Comparison of ENCODE assay signal across 11 cellular contexts in genomic region chr1:205569411-205570172, GRCh38.
DNase-seq lines count a peak whose midpoint lies in the region; ATAC-seq, FAIRE-seq and TF ChIP-seq lines count a peak whose summit lies in the region.
"Had no signal": no experiment of that assay in that cellular context is flagged by ENCODE, and none has a peak within 500 bp of the region (broad histone marks: within the 10 kb centered on the region; RNA-seq: fewer than 3 reads in every experiment).

No MANE protein-coding gene starts in this region.

- no peak for TF ChIP-seq POLR2A in H1 (IDR thresholded peaks at IDR 0.05; ENCODE audit: control extremely low read depth in 1 of 2, low read depth in 2 of 2, low read length in 2 of 2)

- no peak overlapping the region for H2BK120ac ChIP-seq in H1 (replicated peaks; ENCODE audit: low read depth, low read length)

- no peaks in the 10 kb centered on the region for H3K9me3 Mint-ChIP-seq in nephron progenitor cell
- H3K9me3 Mint-ChIP-seq in CD4-positive, alpha-beta T cell = no peaks in the 10 kb centered on the region

- TF ChIP-seq EP300 in H1 (IDR thresholded peaks at IDR 0.05; ENCODE audit: borderline replicate concordance in 1 of 2, low read depth in 2 of 2, low read length in 2 of 2) = no peak

- no peak overlapping the region for H3K27ac Mint-ChIP-seq in nephron progenitor cell
- no peak overlapping the region for H3K27ac Mint-ChIP-seq in CD4-positive, alpha-beta T cell

- no peak overlapping the region for H3K18ac ChIP-seq in H1 (ENCODE audit: extremely low read depth, low read length)

- H3K14ac ChIP-seq in H1 (ENCODE audit: insufficient read length) = no peak overlapping the region

- peaks cover 23% of the 10 kb centered on the region for H3K4me1 Mint-ChIP-seq in nephron progenitor cell
- H3K4me1 Mint-ChIP-seq in CD4-positive, alpha-beta T cell (ENCODE audit: low read depth) = no peaks in the 10 kb centered on the region

- H3K9me3 ChIP-seq in cardiac muscle cell (ENCODE audit: low read depth) (no peaks in the 10 kb centered on the region), H1 (ENCODE audit: insufficient read depth in 2 of 2, low read depth in 1 of 2, low read length in 1 of 2) (no peaks in the 10 kb centered on the region)
- H3K9me3 ChIP-seq in CD4-positive, alpha-beta T cell (ENCODE audit: control insufficient read depth, low read length) = no peaks in the 10 kb centered on the region

- H2AFZ ChIP-seq in H1 (ENCODE audit: low read length) = no peak overlapping the region

- no peak for FAIRE-seq in H1 (lab: Jason Lieb, UNC)

- H3K4me1 ChIP-seq in cardiac muscle cell (ENCODE audit: low read depth) (peaks cover 6% of the 10 kb centered on the region), H1 (replicated peaks in 1 of 4; ENCODE audit: control insufficient read depth in 3 of 4, insufficient read depth in 4 of 4, low read length in 3 of 4) (peaks cover 1 to 15% (median 6%) of the 10 kb centered on the region in 4 experiments)

- H3K4me3 Mint-ChIP-seq in nephron progenitor cell = peak overlapping the region; percentile 67
- no peak overlapping the region for H3K4me3 Mint-ChIP-seq in CD4-positive, alpha-beta T cell

- H3K27me3 ChIP-seq in cardiac muscle cell = peaks cover 74% of the 10 kb centered on the region
- H3K27me3 ChIP-seq in H1 (replicated peaks in 1 of 4; ENCODE audit: control insufficient read depth in 3 of 4, extremely low read depth in 1 of 4, insufficient read depth in 3 of 4, low read length in 3 of 4) = peaks cover 20 to 41% (median 38%) of the 10 kb centered on the region in 4 experiments
- H3K27me3 ChIP-seq in CD4-positive, alpha-beta T cell (ENCODE audit: control insufficient read depth, insufficient read depth, low read length) = peaks cover 59% of the 10 kb centered on the region

- H4K8ac ChIP-seq in H1 (ENCODE audit: extremely low read depth, insufficient read depth, low read length) = no peak overlapping the region

- no peaks in the 10 kb centered on the region for H3K79me1 ChIP-seq in H1 (ENCODE audit: low read depth, low read length)

- no peak overlapping the region; the same call in 1 of the 2 replicates for H2BK15ac ChIP-seq in H1 (ENCODE audit: low read length)

- no peak overlapping the region for H4K91ac ChIP-seq in H1 (replicated peaks; ENCODE audit: insufficient read length, low read length)

- H3K56ac ChIP-seq in H1 (replicated peaks; ENCODE audit: insufficient read length, low read depth, low read length) = no peak overlapping the region

- no peak overlapping the region for H3K9ac ChIP-seq in H1 (replicated peaks in 1 of 4; ENCODE audit: extremely low read depth in 1 of 4, low read depth in 3 of 4, low read length in 3 of 4)

- H3K27me3 Mint-ChIP-seq in nephron progenitor cell (ENCODE audit: low read depth, poor library complexity) = peaks cover 90% of the 10 kb centered on the region
- peaks cover 62% of the 10 kb centered on the region for H3K27me3 Mint-ChIP-seq in CD4-positive, alpha-beta T cell

- no peak for TF ChIP-seq RAD21 in H1 (IDR thresholded peaks at IDR 0.05 in 1 of 2, conservative IDR thresholded peaks at IDR 0.05 in 1 of 2; ENCODE audit: low read depth in 2 of 2, low read length in 2 of 2)

- peak in 1 of 2 donors; percentile 23 for DNase-seq in cardiac muscle cell (ENCODE audit: low read depth in 1 of 2, low spot score in 1 of 2)
- no peak for DNase-seq in cardiac septum (ENCODE audit: low spot score)
- DNase-seq in H1 (ENCODE audit: low read depth in 1 of 2, low spot score in 2 of 2) = peak in 1 of 2 experiments; percentile 53
- peak; percentile 42 for DNase-seq in nephron progenitor cell
- no peak for DNase-seq in activated CD4-positive, alpha-beta T cell treated with anti-CD3 and anti-CD28 coated beads for 48 hours
- no peak for DNase-seq in GOT3 (lab: John Stamatoyannopoulos, UW)
- no peak for DNase-seq in CD4-positive, alpha-beta T cell
- DNase-seq: IMR-90, NCI-H446 had no signal

- H3K23ac ChIP-seq in H1 (ENCODE audit: insufficient read length) = no peak overlapping the region

- peaks cover 4% of the 10 kb centered on the region; the same call in 1 of the 2 replicates for H3K23me2 ChIP-seq in H1 (ENCODE audit: low read depth, low read length)

- H3K36me3 Mint-ChIP-seq in nephron progenitor cell (ENCODE audit: low read depth) = no peaks in the 10 kb centered on the region
- H3K36me3 Mint-ChIP-seq in CD4-positive, alpha-beta T cell (ENCODE audit: low read depth) = no peaks in the 10 kb centered on the region

- ATAC-seq in CD4-positive, alpha-beta T cell (ENCODE audit: poor library complexity) = no peak
- no peak for ATAC-seq in GM18907 (IDR thresholded peaks at IDR 0.05; ENCODE audit: unreplicated experiment)

- no peak overlapping the region for H2BK20ac ChIP-seq in H1 (ENCODE audit: low read length)

- H4K20me1 ChIP-seq in H1 (replicated peaks in 1 of 2; ENCODE audit: control insufficient read depth in 1 of 2, insufficient read depth in 2 of 2, low read length in 2 of 2) = no peaks in the 10 kb centered on the region

- no peak for TF ChIP-seq CTCF in cardiac muscle cell (IDR thresholded peaks at IDR 0.05; ENCODE audit: low read depth, low read length)
- no peak for TF ChIP-seq CTCF in H1 (IDR thresholded peaks at IDR 0.05; ENCODE audit: control extremely low read depth in 1 of 3, insufficient read depth in 1 of 3, low read depth in 1 of 3, low read length in 3 of 3)
- no peak for TF ChIP-seq CTCF in nephron progenitor cell (IDR thresholded peaks at IDR 0.05)
- TF ChIP-seq CTCF in CD4-positive, alpha-beta T cell (IDR thresholded peaks at IDR 0.05) = no peak

- no peaks in the 10 kb centered on the region for H3K79me2 ChIP-seq in H1 (ENCODE audit: control insufficient read depth in 1 of 2, insufficient read depth in 2 of 2, low read length in 2 of 2)

- no peak overlapping the region for H4K5ac ChIP-seq in H1 (ENCODE audit: insufficient read length, low read depth, low read length)

- POLR2A ChIA-PET in H1 (lab: Charles Lee; ENCODE audit: partially characterized antibody) = interaction anchor here (0.6 to 1.7 kb wide), 4 partner anchors 9 to 19 kb away, joined by 3 to 5 read pairs (median 4); no protein-coding TSS in a partner anchor
- POLR2A ChIA-PET in CD4-positive, alpha-beta T cell (lab: Charles Lee) = no interaction called here

- H3K36me3 ChIP-seq in cardiac muscle cell = no peaks in the 10 kb centered on the region
- no peaks in the 10 kb centered on the region for H3K36me3 ChIP-seq in H1 (ENCODE audit: control insufficient read depth in 2 of 4, insufficient read depth in 4 of 4, low read length in 3 of 4)

- peak overlapping the region; percentile 40 to 100 for H3K4me2 ChIP-seq in H1 (ENCODE audit: insufficient read depth in 1 of 2, low read depth in 2 of 2, low read length in 2 of 2)

- H2AK5ac ChIP-seq in H1 (ENCODE audit: low read depth, low read length) = no peak overlapping the region

- no peak overlapping the region for H2BK5ac ChIP-seq in H1 (ENCODE audit: low read depth, low read length)

- 55% methylated on average over 13 of the region's 22 CpGs; no CpG with 5 or more reads in 1 of the 2 experiments for WGBS in H1 (ENCODE audit: extremely low coverage in 1 of 2, insufficient coverage in 1 of 2, insufficient read length in 1 of 2, insufficient replicate concordance in 2 of 2, low coverage in 1 of 2, low lambda C conversion rate in 2 of 2, missing lambda C conversion rate in 1 of 2), 2 experiments

- CTCF ChIA-PET in H1 (lab: Charles Lee; ENCODE audit: partially characterized antibody) = interaction anchor here (0.9 to 4.8 kb wide), 9 partner anchors 16 to 216 kb away, joined by 3 to 27 read pairs (median 5); no protein-coding TSS in a partner anchor
- CTCF ChIA-PET in CD4-positive, alpha-beta T cell (lab: Charles Lee) = interaction anchor here (1.3 kb wide), 1 partner anchor 23 kb away, joined by 3 read pairs; no protein-coding TSS in a partner anchor

- intact Hi-C loops in cardiac septum (cut with DNase I) = no loop called here
- intact Hi-C loops in CD4-positive, alpha-beta T cell (cut with DNase I, micrococcal nuclease) = no loop called here

- H3K4ac ChIP-seq in H1 (replicated peaks; ENCODE audit: insufficient read length, low read depth, low read length) = no peak overlapping the region

- H2BK12ac ChIP-seq in H1 (ENCODE audit: low read depth, low read length) = no peak overlapping the region

- H3K27ac ChIP-seq in cardiac muscle cell (no peak overlapping the region), H1 (ENCODE audit: low read depth, low read length) (no peak overlapping the region)
- no peak overlapping the region for H3K27ac ChIP-seq in CD4-positive, alpha-beta T cell (ENCODE audit: low read depth, low read length)
- H3K27ac ChIP-seq: SK-N-MC had no signal

- H3K4me3 ChIP-seq in cardiac muscle cell = peak overlapping the region; percentile 31
- H3K4me3 ChIP-seq in H1 (ENCODE audit: extremely low read depth in 1 of 4, insufficient read depth in 2 of 4, low read depth in 3 of 4, low read length in 4 of 4) = peak overlapping the region in 2 of 4 experiments; percentile 23 to 67; a peak in 5 of 8 replicates
- H3K4me3 ChIP-seq: SK-N-MC had no signal

TF ChIP-seq in H1, 55 proteins besides CTCF, POLR2A, EP300 and RAD21:
- TF ChIP-seq SUZ12 (IDR thresholded peaks at IDR 0.05; ENCODE audit: low read length) = peak; percentile 21; the same call in 1 of the 2 replicates
- TF ChIP-seq CREB1 (IDR thresholded peaks at IDR 0.05) = no peak
- TF ChIP-seq JUND (IDR thresholded peaks at IDR 0.05; ENCODE audit: low read length) = no peak
